ENCODE assay signal across 8 cellular contexts in the genomic region with DNA sequence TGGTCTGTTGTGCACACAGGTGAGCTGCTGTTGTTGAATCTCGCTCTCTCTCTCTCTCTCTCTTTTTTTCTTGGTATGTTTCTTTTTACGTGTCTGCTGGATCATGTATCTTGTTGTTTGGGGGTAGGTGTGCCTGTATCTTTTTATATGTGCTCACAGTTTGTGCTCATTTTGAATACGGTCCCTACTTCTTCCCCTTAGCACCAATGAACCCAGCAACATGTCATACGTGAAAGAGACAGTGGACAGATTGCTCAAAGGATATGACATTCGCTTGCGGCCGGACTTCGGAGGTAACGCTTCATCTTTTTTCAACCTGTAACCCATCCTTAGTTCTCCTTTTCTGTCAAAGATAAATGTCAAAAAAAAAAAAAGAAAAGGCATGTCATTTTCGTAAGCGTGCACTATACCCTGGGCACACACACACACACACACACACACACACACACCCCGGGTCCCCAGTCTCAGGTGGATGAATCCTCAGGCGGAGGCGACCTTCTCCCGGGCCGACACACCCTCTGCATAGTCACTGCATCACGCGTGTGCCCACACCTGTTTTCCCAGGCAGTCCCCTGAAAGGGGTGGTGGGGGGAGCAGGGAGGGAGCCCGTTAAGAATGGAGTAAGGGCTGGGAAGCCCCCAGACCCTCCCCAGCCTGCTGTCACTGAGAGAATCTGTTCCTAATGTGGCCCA. TPM values are rescaled to one million over a fixed set of nuclear protein-coding genes. Genes with fewer than 3 reads are reported as not detected.
DNase-seq lines count a peak whose midpoint lies in the region; ATAC-seq and TF ChIP-seq lines count a peak whose summit lies in the region.

No MANE protein-coding gene starts in this region.

- H3K27ac ChIP-seq in MM.1S (ENCODE audit: low read length) (no peak overlapping the region), lung (ENCODE audit: low read depth in 1 of 2, low read length in 1 of 2) (peak overlapping the region in 1 of 2 donors; percentile 76), upper lobe of right lung (no peak overlapping the region)

- no peaks in the 10 kb centered on the region for H4K20me1 ChIP-seq in MM.1S (ENCODE audit: insufficient read depth, low read length)

- no peaks in the 10 kb centered on the region for H3F3A ChIP-seq in MM.1S (ENCODE audit: insufficient read depth, low read length)

- H3K36me3 ChIP-seq in MM.1S (replicated peaks; ENCODE audit: insufficient read depth, low read length), result no peaks in the 10 kb centered on the region
- no peaks in the 10 kb centered on the region for H3K36me3 ChIP-seq in lung (ENCODE audit: control insufficient read depth in 2 of 2, insufficient read depth in 2 of 2, low read length in 2 of 2)
- no peaks in the 10 kb centered on the region for H3K36me3 ChIP-seq in upper lobe of right lung

- H3K27me3 ChIP-seq in MM.1S (replicated peaks; ENCODE audit: insufficient read depth, low read length), result no peaks in the 10 kb centered on the region
- H3K27me3 ChIP-seq in lung (ENCODE audit: control insufficient read depth, insufficient read depth), result no peaks in the 10 kb centered on the region
- H3K27me3 ChIP-seq in upper lobe of right lung, result peaks cover 13% of the 10 kb centered on the region

- H3K9ac ChIP-seq in MM.1S (ENCODE audit: low read length), result peak overlapping the region; percentile 37; the same call in 1 of the 2 replicates

- H2AFZ ChIP-seq in MM.1S (ENCODE audit: low read length), result peak overlapping the region; percentile 96

- TF ChIP-seq CTCF in MM.1S (IDR thresholded peaks at IDR 0.05; ENCODE audit: low read length) (no peak), choroid plexus epithelial cell (conservative IDR thresholded peaks at IDR 0.05; ENCODE audit: low read depth, low read length) (no peak), lung (IDR thresholded peaks at IDR 0.05; ENCODE audit: control extremely low read depth, extremely low read depth) (no peak), upper lobe of right lung (IDR thresholded peaks at IDR 0.05) (no peak)

- ATAC-seq in GM18498 (IDR thresholded peaks at IDR 0.05; ENCODE audit: unreplicated experiment), result peak; percentile 8
- ATAC-seq in lung (ENCODE audit: insufficient read depth, low FRiP score), result peak; percentile 45
- ATAC-seq in upper lobe of right lung, result peak; percentile 55
- ATAC-seq in GM21717 (IDR thresholded peaks at IDR 0.05; ENCODE audit: unreplicated experiment), result no peak

- H3K79me2 ChIP-seq in MM.1S (ENCODE audit: low read length), result no peaks in the 10 kb centered on the region

- intact Hi-C loops in upper lobe of right lung (cut with DNase I), result no loop called here

- peak overlapping the region; percentile 92 for H3K4me2 ChIP-seq in MM.1S (ENCODE audit: low read depth, low read length)

- no peaks in the 10 kb centered on the region for H3K9me2 ChIP-seq in MM.1S (replicated peaks; ENCODE audit: insufficient read depth, low read length)

- H3K4me1 ChIP-seq in MM.1S (ENCODE audit: low read length) (0 out of 2 replicates have a peak, but pooled peaks cover 4% of the 10 kb centered on the region), lung (ENCODE audit: control insufficient read depth in 2 of 2, insufficient read depth in 2 of 2, low read length in 2 of 2) (peaks cover 3 to 5% of the 10 kb centered on the region in 2 donors), upper lobe of right lung (no peaks in the 10 kb centered on the region)

- H3K9me3 ChIP-seq in MM.1S (replicated peaks; ENCODE audit: insufficient read depth, low read length) (no peaks in the 10 kb centered on the region), lung (ENCODE audit: control insufficient read depth in 2 of 2, insufficient read depth in 1 of 2, low read length in 1 of 2) (peaks cover 0 to 3% of the 10 kb centered on the region in 2 donors), upper lobe of right lung (no peaks in the 10 kb centered on the region)

- no peak for DNase-seq in MM.1S
- no peak for DNase-seq in choroid plexus epithelial cell (ENCODE audit: low read depth)
- DNase-seq in lung (ENCODE audit: low spot score), result no peak
- DNase-seq in upper lobe of right lung, result no peak
- no peak for DNase-seq in stimulated activated CD4-positive, alpha-beta T cell treated with anti-CD3 and anti-CD28 coated beads, Interleukin-2, amount 100 ng/mL, for 48 hours
- no peak for DNase-seq in stimulated activated naive CD4-positive, alpha-beta T cell treated with Interleukin-2 at 50 U/mL for 16 hours (lab: John Stamatoyannopoulos, UW)

- WGBS in lung, 2 donors, result 0 to 2% methylated on average over 17 to 19 of the region's 19 CpGs

- H3K4me3 ChIP-seq in MM.1S (ENCODE audit: low read length), result peak overlapping the region; percentile 85
- H3K4me3 ChIP-seq in choroid plexus epithelial cell (ENCODE audit: low read depth, low read length), result peak overlapping the region; percentile 64
- H3K4me3 ChIP-seq in lung, result no peak overlapping the region
- peak overlapping the region; percentile 43 for H3K4me3 ChIP-seq in upper lobe of right lung

RNA-seq across cellular contexts. Expression of gene GABRB1, which starts 0.5 kb away (rescaled TPM):
- total RNA-seq in lung (under 1 TPM in 1 of 2 donors, not detected in 1; 0.34 TPM), upper lobe of right lung (not detected)
- polyA plus RNA-seq in lung, result not detected

RNA-seq across cellular contexts. Expression of gene GABRA4, which starts 38.5 kb away (rescaled TPM):
- total RNA-seq in lung, result under 1 TPM in 1 of 2 donors, not detected in 1; 0.09 TPM
- polyA plus RNA-seq in lung, result not detected
- total RNA-seq in upper lobe of right lung, result not detected
